ENCODE assay signal across 20 cellular contexts in genomic region chr19:21608571-21608970, GRCh38.
DNase-seq lines count a peak whose midpoint lies in the region; ATAC-seq and TF ChIP-seq lines count a peak whose summit lies in the region.
"Had no signal": no experiment of that assay in that cellular context is flagged by ENCODE, and none has a peak within 500 bp of the region (broad histone marks: within the 10 kb centered on the region; RNA-seq: fewer than 3 reads in every experiment).

No MANE protein-coding gene starts in this region.

- peaks cover 21% of the 10 kb centered on the region for H3K4me1 ChIP-seq in left ventricle myocardium inferior
- peaks cover 3% of the 10 kb centered on the region for H3K4me1 ChIP-seq in lower lobe of right lung
- H3K4me1 ChIP-seq: SJCRH30 had no signal

- H3K27ac ChIP-seq in left ventricle myocardium inferior (replicated peaks) (peak overlapping the region; percentile 9), lower lobe of right lung (no peak overlapping the region)
- H3K27ac ChIP-seq: C4-2B, HL-60, KMS-11, Peyer's patch, SJCRH30 had no signal

- intact Hi-C loops in left ventricle myocardium inferior (cut with micrococcal nuclease): no loop called here
- intact Hi-C loops in left ventricle myocardium superior (cut with micrococcal nuclease): no loop called here
- intact Hi-C loops in lower lobe of right lung (cut with DNase I): no loop called here

- DNase-seq in left ventricle myocardium inferior: no peak
- DNase-seq in left ventricle myocardium superior: no peak
- DNase-seq in NCI-H774 (lab: John Stamatoyannopoulos, UW): peak; percentile 55
- no peak for DNase-seq in lower lobe of right lung
- no peak for DNase-seq in putamen (ENCODE audit: low spot score)
- no peak for DNase-seq in A172 (ENCODE audit: low spot score)
- DNase-seq: CD8-positive, alpha-beta memory T cell; H7; HFFc6; MV-4-11; NCI-H1105 treated with DMSO at 0.1 percent for 48 hours; NCI-H2081 treated with DMSO at 0.1 percent for 48 hours; NCI-H69; NK-92 treated with Interleukin-12 subunit alpha and Interleukin-12 subunit beta, amount 100 ng/mL, for 24 hours; Peyer's patch; SJCRH30 had no signal

- H3K9me3 ChIP-seq in left ventricle myocardium inferior (replicated peaks) (peaks cover 3% of the 10 kb centered on the region), lower lobe of right lung (no peaks in the 10 kb centered on the region)
- H3K9me3 ChIP-seq: Peyer's patch, SJCRH30 had no signal

- H3K27me3 ChIP-seq in left ventricle myocardium inferior (ENCODE audit: low read depth): no peaks in the 10 kb centered on the region
- H3K27me3 ChIP-seq in lower lobe of right lung (ENCODE audit: low read depth): no peaks in the 10 kb centered on the region
- H3K27me3 ChIP-seq: Peyer's patch, SJCRH30 had no signal

- no peak for ATAC-seq in left ventricle myocardium superior
- ATAC-seq in lower lobe of right lung: peak; percentile 65 to 66
- no peak for ATAC-seq in GM18867 (IDR thresholded peaks at IDR 0.05; ENCODE audit: unreplicated experiment)

- H3K4me3 ChIP-seq in left ventricle myocardium inferior (no peak overlapping the region), lower lobe of right lung (no peak overlapping the region)
- H3K4me3 ChIP-seq: Peyer's patch, SJCRH30 had no signal

- no peaks in the 10 kb centered on the region for H3K36me3 ChIP-seq in left ventricle myocardium inferior
- no peaks in the 10 kb centered on the region for H3K36me3 ChIP-seq in lower lobe of right lung
- H3K36me3 ChIP-seq: Peyer's patch, SJCRH30 had no signal

- TF ChIP-seq CTCF in left ventricle myocardium inferior (IDR thresholded peaks at IDR 0.05; ENCODE audit: borderline replicate concordance): no peak
- no peak for TF ChIP-seq CTCF in lower lobe of right lung (IDR thresholded peaks at IDR 0.05)

Comparison
In these comparisons a context has a peak if more than half of its experiments do, and no peak if none do; other contexts are left out.
1. ATAC-seq: peak in lower lobe of right lung (2 of 2); none in left ventricle myocardium superior (single experiment) and GM18867 (single experiment).